In the genomic region with DNA sequence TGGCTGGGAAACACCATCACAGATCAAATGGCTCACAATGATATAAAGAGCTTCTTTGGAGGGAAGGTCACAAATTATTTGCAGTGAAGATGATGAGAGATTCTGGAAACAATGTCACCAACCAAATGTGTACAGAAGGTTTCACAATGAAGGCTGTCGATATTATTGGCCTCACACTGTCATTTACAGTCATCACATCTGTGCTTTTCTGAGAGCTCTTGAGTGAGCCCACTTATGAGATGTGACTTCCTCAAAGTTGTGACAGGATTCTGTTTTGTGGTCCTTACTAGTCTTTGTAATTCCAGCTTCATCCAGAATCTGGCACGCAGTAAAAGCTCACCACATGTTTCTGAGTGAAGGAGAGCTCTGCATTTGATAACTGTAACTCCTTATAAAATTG, we compare ENCODE assay signal across 18 cellular contexts.
DNase-seq lines count a peak whose midpoint lies in the region; ATAC-seq and TF ChIP-seq lines count a peak whose summit lies in the region.
"Had no signal": no experiment of that assay in that cellular context is flagged by ENCODE, and none has a peak within 500 bp of the region (broad histone marks: within the 10 kb centered on the region; RNA-seq: fewer than 3 reads in every experiment).

No MANE protein-coding gene starts in this region.

- no peak overlapping the region for H3K9ac ChIP-seq in endodermal cell (ENCODE audit: extremely low read depth, low read length, poor library complexity, severe bottlenecking)
- H3K9ac ChIP-seq: SK-N-SH had no signal

- H3K4me1 ChIP-seq in endodermal cell (ENCODE audit: control insufficient read depth, insufficient read depth, low read length) = no peaks in the 10 kb centered on the region
- H3K4me1 ChIP-seq: BE2C had no signal

- peaks cover 8% of the 10 kb centered on the region for H3K9me3 ChIP-seq in endodermal cell (ENCODE audit: control insufficient read depth, low read length)
- H3K9me3 ChIP-seq: BE2C had no signal

- H3K27me3 ChIP-seq in GM06990 (replicated peaks; ENCODE audit: control insufficient read depth, insufficient read depth, low read length) (no peaks in the 10 kb centered on the region), endodermal cell (ENCODE audit: control insufficient read depth, insufficient read depth, low read length, poor library complexity, severe bottlenecking) (no peaks in the 10 kb centered on the region)
- H3K27me3 ChIP-seq: BE2C had no signal

- WGBS in endodermal cell (ENCODE audit: insufficient coverage in 1 of 2, insufficient read length in 1 of 2), 2 experiments = 90 to 100% methylated on average over 1 to 2 of the region's 2 CpGs

- H3K27ac Mint-ChIP-seq in endodermal cell = no peak overlapping the region
- H3K27ac Mint-ChIP-seq: CD4-positive, CD25-positive, alpha-beta regulatory T cell had no signal

- CTCF ChIA-PET in HEK293T (lab: Yijun Ruan, JAX) = no interaction called here

- no peaks in the 10 kb centered on the region for H3K36me3 Mint-ChIP-seq in endodermal cell (ENCODE audit: low read depth)
- H3K36me3 Mint-ChIP-seq: CD4-positive, CD25-positive, alpha-beta regulatory T cell had no signal

- no peaks in the 10 kb centered on the region for H3K36me3 ChIP-seq in GM06990 (ENCODE audit: control insufficient read depth, insufficient read depth, low read length)
- H3K36me3 ChIP-seq in endodermal cell (ENCODE audit: control insufficient read depth, insufficient read depth, low read length) = no peaks in the 10 kb centered on the region
- H3K36me3 ChIP-seq: BE2C had no signal

- H3K27ac ChIP-seq in endodermal cell (ENCODE audit: low read depth, low read length) = no peak overlapping the region

- POLR2A ChIA-PET in HEK293T (lab: Yijun Ruan, JAX) = no interaction called here

- H3K4me3 ChIP-seq in GM06990 (replicated peaks; ENCODE audit: low read depth, low read length) (no peak overlapping the region), endodermal cell (ENCODE audit: low read length) (no peak overlapping the region)

- DNase-seq in GM06990 (ENCODE audit: extremely low read depth, insufficient read length) = peak; percentile 24
- peak; percentile 16 for DNase-seq in NCI-H2029 treated with DMSO at 0.1 percent for 48 hours (lab: John Stamatoyannopoulos, UW)
- DNase-seq in endodermal cell = no peak
- no peak for DNase-seq in HEK293T (ENCODE audit: extremely low spot score)
- DNase-seq in Right ventricle myocardium inferior (ENCODE audit: missing footprints) = no peak
- DNase-seq: BE2C; CD4-positive, CD25-positive, alpha-beta regulatory T cell; DMS153; EL; KG1; NCI-H1417 treated with DMSO at 0.1 percent for 48 hours; NCI-H2227 treated with DMSO at 0.1 percent for 48 hours; NCI-H510A treated with DMSO at 0.1 percent for 48 hours; SHP77 treated with DMSO at 0.1 percent for 48 hours; SK-N-SH had no signal

- TF ChIP-seq CTCF in GM06990 (IDR thresholded peaks at IDR 0.05; ENCODE audit: insufficient read depth, low read length, poor library complexity, severe bottlenecking) (no peak), endodermal cell (conservative IDR thresholded peaks at IDR 0.05) (no peak)

- H3K4me1 Mint-ChIP-seq in endodermal cell = peaks cover 6% of the 10 kb centered on the region

- H3K27me3 Mint-ChIP-seq in endodermal cell (ENCODE audit: insufficient read depth) = no peaks in the 10 kb centered on the region

- peaks cover 12% of the 10 kb centered on the region for H3K9me3 Mint-ChIP-seq in endodermal cell

- intact Hi-C loops in Right ventricle myocardium inferior (cut with DNase I) = no loop called here

- no peak overlapping the region for H3K4me3 Mint-ChIP-seq in endodermal cell
- H3K4me3 Mint-ChIP-seq: CD4-positive, CD25-positive, alpha-beta regulatory T cell had no signal

- ATAC-seq in GM18519 (IDR thresholded peaks at IDR 0.05; ENCODE audit: low FRiP score, unreplicated experiment) (peak; percentile 64), HG02973 (IDR thresholded peaks at IDR 0.05; ENCODE audit: unreplicated experiment) (peak; percentile 60), Right ventricle myocardium inferior (no peak)
- ATAC-seq: HepG2 had no signal

TF ChIP-seq in HEK293T, 16 proteins besides CTCF, POLR2A, EP300 and RAD21:
- no peak for TF ChIP-seq FOXK2 (IDR thresholded peaks at IDR 0.05)
- no peak for TF ChIP-seq SP1 (IDR thresholded peaks at IDR 0.05)
- no peak for TF ChIP-seq HDGF (IDR thresholded peaks at IDR 0.05; ENCODE audit: borderline replicate concordance)
- TF ChIP-seq ZNF384 (IDR thresholded peaks at IDR 0.05) = no peak
- TF ChIP-seq, protein P1, sequence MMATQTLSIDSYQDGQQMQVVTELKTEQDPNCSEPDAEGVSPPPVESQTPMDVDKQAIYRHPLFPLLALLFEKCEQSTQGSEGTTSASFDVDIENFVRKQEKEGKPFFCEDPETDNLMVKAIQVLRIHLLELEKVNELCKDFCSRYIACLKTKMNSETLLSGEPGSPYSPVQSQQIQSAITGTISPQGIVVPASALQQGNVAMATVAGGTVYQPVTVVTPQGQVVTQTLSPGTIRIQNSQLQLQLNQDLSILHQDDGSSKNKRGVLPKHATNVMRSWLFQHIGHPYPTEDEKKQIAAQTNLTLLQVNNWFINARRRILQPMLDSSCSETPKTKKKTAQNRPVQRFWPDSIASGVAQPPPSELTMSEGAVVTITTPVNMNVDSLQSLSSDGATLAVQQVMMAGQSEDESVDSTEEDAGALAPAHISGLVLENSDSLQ (IDR thresholded peaks at IDR 0.05) = no peak
- TF ChIP-seq LEF1 (IDR thresholded peaks at IDR 0.05; ENCODE audit: borderline replicate concordance) = no peak
- no peak for TF ChIP-seq SUZ12 (IDR thresholded peaks at IDR 0.05)
- TF ChIP-seq FOXA1 (IDR thresholded peaks at IDR 0.05) = no peak
- TF ChIP-seq ARNT (IDR thresholded peaks at IDR 0.05) = no peak
TF ChIP-seq in HEK293T: peak in this region for 0.

Comparison
In these comparisons a context has a peak if more than half of its experiments do, and no peak if none do; other contexts are left out.
1. DNase-seq: peak in GM06990 (single experiment) and NCI-H2029 treated with DMSO at 0.1 percent for 48 hours (single experiment); none in endodermal cell (single experiment), HEK293T (single experiment) and Right ventricle myocardium inferior (single experiment).